In the genomic region with DNA sequence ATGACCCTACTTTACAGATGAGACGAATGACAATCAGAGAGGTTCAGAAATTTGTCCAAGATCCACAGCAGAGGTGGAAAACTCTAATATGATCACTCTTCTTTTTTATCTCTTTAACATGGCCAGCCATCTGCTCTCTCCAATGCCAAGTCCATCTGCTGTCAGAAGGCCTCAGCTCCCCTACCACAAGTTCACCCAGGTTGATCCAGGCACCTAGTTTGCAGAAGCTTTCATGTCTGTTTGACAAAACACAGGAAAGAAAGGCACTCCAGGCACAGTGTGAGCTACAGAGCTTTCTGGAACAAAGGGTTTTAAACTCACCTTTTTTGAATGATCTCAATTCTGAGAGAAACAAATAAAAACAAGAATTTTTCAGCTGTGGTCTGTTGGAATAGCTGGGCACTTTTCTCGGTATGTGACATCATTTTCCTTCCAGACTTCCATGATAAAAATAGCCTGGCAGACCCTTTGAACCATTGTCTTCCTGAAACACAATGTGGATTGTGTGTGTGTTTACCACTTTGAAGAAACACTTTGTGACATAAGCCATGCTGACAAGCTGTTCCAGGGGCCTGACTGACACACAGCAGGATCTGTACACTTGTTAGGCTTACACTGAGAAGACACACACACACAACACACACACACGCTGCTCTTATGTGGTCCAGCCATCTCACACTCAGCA, we compare ENCODE assay signal across 15 cellular contexts.
DNase-seq lines count a peak whose midpoint lies in the region; ATAC-seq and TF ChIP-seq lines count a peak whose summit lies in the region.
"Had no signal": no experiment of that assay in that cellular context is flagged by ENCODE, and none has a peak within 500 bp of the region (broad histone marks: within the 10 kb centered on the region; RNA-seq: fewer than 3 reads in every experiment).

No MANE protein-coding gene starts in this region.

- H3K4me2 ChIP-seq in parathyroid adenoma (ENCODE audit: low read length): no peak overlapping the region

- no peak overlapping the region for H3K27ac Mint-ChIP-seq in type B pancreatic cell
- H3K27ac Mint-ChIP-seq: activated naive CD8-positive, alpha-beta T cell treated with anti-CD3 and anti-CD28 coated beads, Interleukin-2, amount 50 U/mL, for 24 hours; T-helper 2 cell treated with Interferon-gamma antibody and Interleukin-4, amounts not matched to agents 5 μg/mL and 100 μg/mL, for 36 hours had no signal

- no peak overlapping the region for H3K4me3 Mint-ChIP-seq in type B pancreatic cell
- H3K4me3 Mint-ChIP-seq: activated naive CD8-positive, alpha-beta T cell treated with anti-CD3 and anti-CD28 coated beads, Interleukin-2, amount 50 U/mL, for 24 hours; T-helper 2 cell treated with Interferon-gamma antibody and Interleukin-4, amounts not matched to agents 5 μg/mL and 100 μg/mL, for 36 hours had no signal

- H3K36me3 ChIP-seq in parathyroid adenoma (ENCODE audit: control insufficient read depth, insufficient read depth, low read length): no peaks in the 10 kb centered on the region
- H3K36me3 ChIP-seq in colonic mucosa: no peaks in the 10 kb centered on the region

- no peaks in the 10 kb centered on the region for H3K9me3 ChIP-seq in parathyroid adenoma (ENCODE audit: control insufficient read depth, low read length)
- H3K9me3 ChIP-seq in colonic mucosa: no peaks in the 10 kb centered on the region

- no peaks in the 10 kb centered on the region for H3K36me3 Mint-ChIP-seq in type B pancreatic cell

- ATAC-seq in GM21717 (IDR thresholded peaks at IDR 0.05; ENCODE audit: unreplicated experiment): no peak
- ATAC-seq: activated naive CD8-positive, alpha-beta T cell treated with anti-CD3 and anti-CD28 coated beads, Interleukin-2, amount 50 U/mL, for 24 hours had no signal

- H3K4me1 Mint-ChIP-seq in type B pancreatic cell (ENCODE audit: unreplicated experiment): peaks cover under 1% of the 10 kb centered on the region

- H3K9ac ChIP-seq in parathyroid adenoma (no peak overlapping the region), colonic mucosa (ENCODE audit: low read depth in 2 of 2, low read length in 2 of 2) (no peak overlapping the region)

- H3K4me1 ChIP-seq in parathyroid adenoma: no peaks in the 10 kb centered on the region
- H3K4me1 ChIP-seq in colonic mucosa: no peaks in the 10 kb centered on the region

- peaks cover 32% of the 10 kb centered on the region for H3K27me3 Mint-ChIP-seq in type B pancreatic cell

- H3K9me3 Mint-ChIP-seq in type B pancreatic cell: no peaks in the 10 kb centered on the region
- H3K9me3 Mint-ChIP-seq: activated naive CD8-positive, alpha-beta T cell treated with anti-CD3 and anti-CD28 coated beads, Interleukin-2, amount 50 U/mL, for 24 hours; T-helper 2 cell treated with Interferon-gamma antibody and Interleukin-4, amounts not matched to agents 5 μg/mL and 100 μg/mL, for 36 hours had no signal

- DNase-seq in Ammon's horn (ENCODE audit: low spot score) (peak; percentile 95), dorsolateral prefrontal cortex (peak in 9 of 10 donors; percentile 38 to 89 (median 66)), islet precursor cell (peak; percentile 39), NCI-H748 (lab: John Stamatoyannopoulos, UW; ENCODE audit: unreplicated experiment) (no peak), colonic mucosa (no peak), type B pancreatic cell (ENCODE audit: extremely low spot score, unreplicated experiment) (no peak)
- DNase-seq: activated CD4-positive, alpha-beta T cell treated with anti-CD3 and anti-CD28 coated beads for 48 hours; activated naive CD8-positive, alpha-beta T cell treated with anti-CD3 and anti-CD28 coated beads, Interleukin-2, amount 50 U/mL, for 24 hours; GDM1; MM.1S; SHP77 treated with DMSO at 0.1 percent for 48 hours; stimulated activated CD8-positive, alpha-beta memory T cell treated with anti-CD3 and anti-CD28 coated beads, Interleukin-4, amount 100 ng/mL, for 48 hours had no signal

- TF ChIP-seq CTCF in dorsolateral prefrontal cortex (IDR thresholded peaks at IDR 0.05 in 54 of 56, conservative IDR thresholded peaks at IDR 0.05 in 2 of 56; ENCODE audit: low read depth in 1 of 56, partially characterized antibody in 56 of 56) (peak in 3 of 56 donors; percentile 7 to 13 (median 8)), parathyroid adenoma (IDR thresholded peaks at IDR 0.05) (no peak), colonic mucosa (IDR thresholded peaks at IDR 0.05) (no peak), type B pancreatic cell (conservative IDR thresholded peaks at IDR 0.05) (no peak)

- intact Hi-C loops in dorsolateral prefrontal cortex (cut with DNase I): loop anchor here (5.0 to 10.0 kb wide), 4 partner anchors 75 to 503 kb away; no protein-coding TSS in a partner anchor
- intact Hi-C loops in colonic mucosa (cut with DNase I): no loop called here

- no peak overlapping the region for H2AFZ ChIP-seq in parathyroid adenoma

- no peaks in the 10 kb centered on the region for H3K27me3 ChIP-seq in dorsolateral prefrontal cortex
- H3K27me3 ChIP-seq in parathyroid adenoma (ENCODE audit: control insufficient read depth, insufficient read depth, low read length): no peaks in the 10 kb centered on the region
- no peaks in the 10 kb centered on the region for H3K27me3 ChIP-seq in colonic mucosa

- no peaks in the 10 kb centered on the region for H3K79me2 ChIP-seq in parathyroid adenoma

- H3K27ac ChIP-seq in dorsolateral prefrontal cortex (peak overlapping the region; percentile 76 to 100 (median 98)), parathyroid adenoma (peak overlapping the region; percentile 53), colonic mucosa (no peak overlapping the region)

- H3K4me3 ChIP-seq in dorsolateral prefrontal cortex: peak overlapping the region in 4 of 59 donors; percentile 6 to 28 (median 16)
- no peak overlapping the region for H3K4me3 ChIP-seq in parathyroid adenoma (ENCODE audit: low read depth, low read length)
- no peak overlapping the region for H3K4me3 ChIP-seq in colonic mucosa

Comparison
In these comparisons a context has a peak if more than half of its experiments do, and no peak if none do; other contexts are left out.
1. DNase-seq: peak in Ammon's horn (single experiment), dorsolateral prefrontal cortex (9 of 10) and islet precursor cell (single experiment); none in NCI-H748 (single experiment), colonic mucosa (single experiment) and type B pancreatic cell (single experiment).